ENCODE assay signal across 20 cellular contexts in genomic region chr13:105702441-105702840, GRCh38.
DNase-seq lines count a peak whose midpoint lies in the region; ATAC-seq and TF ChIP-seq lines count a peak whose summit lies in the region.
"Had no signal": no experiment of that assay in that cellular context is flagged by ENCODE, and none has a peak within 500 bp of the region (broad histone marks: within the 10 kb centered on the region; RNA-seq: fewer than 3 reads in every experiment).

No MANE protein-coding gene starts in this region.

- no peak for TF ChIP-seq CTCF in HFFc6 (IDR thresholded peaks at IDR 0.05)

- H3K27ac ChIP-seq in SJCRH30, result no peak overlapping the region
- peak overlapping the region; percentile 64 for H3K27ac ChIP-seq in mesenchymal stem cell (ENCODE audit: low read length, poor library complexity, severe bottlenecking)
- H3K27ac ChIP-seq: BLaER1 treated with 17β-estradiol and CSF1 and Interleukin-3, amounts not matched to agents 10 nM and 100 nM; GM23248; KMS-11; SK-N-MC had no signal

- ATAC-seq in GM21381 (IDR thresholded peaks at IDR 0.05; ENCODE audit: unreplicated experiment), result no peak
- ATAC-seq: HepG2, Right ventricle myocardium inferior had no signal

- no peak overlapping the region for H3K18ac ChIP-seq in mesenchymal stem cell (ENCODE audit: low read depth in 1 of 2, low read length in 2 of 2)

- H3K4ac ChIP-seq in mesenchymal stem cell (ENCODE audit: low read depth in 1 of 2, low read length in 2 of 2), result no peak overlapping the region

- H3K27me3 Mint-ChIP-seq in HFFc6 (ENCODE audit: insufficient read depth), result no peaks in the 10 kb centered on the region; the same call in 1 of the 2 replicates
- H3K27me3 Mint-ChIP-seq: CD8-positive, alpha-beta memory T cell had no signal

- DNase-seq in ACHN (peak; percentile 18), NCI-H2029 treated with DMSO at 0.1 percent for 48 hours (lab: John Stamatoyannopoulos, UW) (peak; percentile 55), SJCRH30 (peak; percentile 2 to 33), mesenchymal stem cell (no peak), HFFc6 (no peak)
- no peak for DNase-seq in activated T-cell treated with anti-CD3 and anti-CD28 coated beads, Interleukin-2, amount 50 U/mL, for 48 hours
- no peak for DNase-seq in stimulated activated CD4-positive, alpha-beta T cell treated with anti-CD3 and anti-CD28 coated beads, Interleukin-15, amount 100 ng/mL, for 24 hours
- DNase-seq: CD8-positive, alpha-beta memory T cell; DND-41; GM23248; NCI-H1436; NCI-H2081 treated with DMSO at 0.1 percent for 48 hours; NCI-H446; NCI-H748 treated with DMSO at 0.1 percent for 48 hours had no signal

- H3K36me3 Mint-ChIP-seq in HFFc6 (ENCODE audit: low read depth), result no peaks in the 10 kb centered on the region
- H3K36me3 Mint-ChIP-seq: CD8-positive, alpha-beta memory T cell had no signal

- H4K8ac ChIP-seq in mesenchymal stem cell (ENCODE audit: low read length), result no peak overlapping the region

- H3K9ac ChIP-seq in mesenchymal stem cell (ENCODE audit: low read length), result no peak overlapping the region
- H3K9ac ChIP-seq: BLaER1 treated with 17β-estradiol and CSF1 and Interleukin-3, amounts not matched to agents 10 nM and 100 nM; GM23248; KMS-11 had no signal

- H3K23ac ChIP-seq in mesenchymal stem cell (ENCODE audit: low read length in 2 of 2), result no peak overlapping the region

- no peak overlapping the region for H2BK120ac ChIP-seq in mesenchymal stem cell (ENCODE audit: low read depth, low read length)

- no peaks in the 10 kb centered on the region for H3K9me3 ChIP-seq in SJCRH30 (replicated peaks)
- H3K9me3 ChIP-seq in mesenchymal stem cell (ENCODE audit: control insufficient read depth, low read length), result peaks cover 6% of the 10 kb centered on the region
- H3K9me3 ChIP-seq: BLaER1 treated with 17β-estradiol and CSF1 and Interleukin-3, amounts not matched to agents 10 nM and 100 nM had no signal

- H3K27ac Mint-ChIP-seq in HFFc6, result no peak overlapping the region
- H3K27ac Mint-ChIP-seq: CD8-positive, alpha-beta memory T cell had no signal

- H3K4me3 ChIP-seq in SJCRH30, result no peak overlapping the region
- no peak overlapping the region for H3K4me3 ChIP-seq in mesenchymal stem cell (ENCODE audit: insufficient read depth in 1 of 2, low read depth in 1 of 2, low read length in 2 of 2)
- H3K4me3 ChIP-seq: BLaER1 treated with 17β-estradiol and CSF1 and Interleukin-3, amounts not matched to agents 10 nM and 100 nM; GM23248; SK-N-MC had no signal

- peaks cover 3% of the 10 kb centered on the region; the same call in 1 of the 2 replicates for H3K9me3 Mint-ChIP-seq in HFFc6

- in situ Hi-C loops in ACHN (cut with HindIII; ENCODE audit: low pct_ligation_motif_present, low pct_unique_long_range_greater_than_20kb, low sequenced_read_pairs), result no loop called here

- 96% methylated on average over 4 of the region's 4 CpGs for WGBS in mesenchymal stem cell

- H3K79me1 ChIP-seq in mesenchymal stem cell (replicated peaks; ENCODE audit: low read length, poor library complexity, severe bottlenecking), result no peaks in the 10 kb centered on the region

- no peak overlapping the region for H3K4me3 Mint-ChIP-seq in HFFc6
- H3K4me3 Mint-ChIP-seq: CD8-positive, alpha-beta memory T cell had no signal

- H2BK5ac ChIP-seq in mesenchymal stem cell (ENCODE audit: low read depth, low read length, poor library complexity, severe bottlenecking), result no peak overlapping the region

- H4K91ac ChIP-seq in mesenchymal stem cell (ENCODE audit: low read length), result no peak overlapping the region

- H2AFZ ChIP-seq in mesenchymal stem cell (ENCODE audit: low read depth, low read length), result no peak overlapping the region
- H2AFZ ChIP-seq: GM23248 had no signal

- H3K4me1 Mint-ChIP-seq in HFFc6 (ENCODE audit: low read depth), result no peaks in the 10 kb centered on the region; the same call in 1 of the 2 replicates
- H3K4me1 Mint-ChIP-seq: CD8-positive, alpha-beta memory T cell had no signal

- H2AK5ac ChIP-seq in mesenchymal stem cell (ENCODE audit: low read length, severe bottlenecking), result no peak overlapping the region

- H3K27me3 ChIP-seq in SJCRH30 (no peaks in the 10 kb centered on the region), mesenchymal stem cell (ENCODE audit: control insufficient read depth in 1 of 2, insufficient read depth in 1 of 2, low read length in 2 of 2) (no peaks in the 10 kb centered on the region)
- H3K27me3 ChIP-seq: BLaER1 treated with 17β-estradiol and CSF1 and Interleukin-3, amounts not matched to agents 10 nM and 100 nM had no signal

- no peak overlapping the region for H3K14ac ChIP-seq in mesenchymal stem cell (ENCODE audit: low read length in 2 of 2)

- no peak overlapping the region for H3K4me2 ChIP-seq in mesenchymal stem cell (ENCODE audit: low read length, poor library complexity, severe bottlenecking)
- H3K4me2 ChIP-seq: BLaER1 treated with 17β-estradiol and CSF1 and Interleukin-3, amounts not matched to agents 10 nM and 100 nM; KMS-11 had no signal

- H2BK15ac ChIP-seq in mesenchymal stem cell (ENCODE audit: low read depth, poor library complexity, severe bottlenecking), result no peak overlapping the region

- H3K36me3 ChIP-seq in SJCRH30 (no peaks in the 10 kb centered on the region), mesenchymal stem cell (ENCODE audit: control insufficient read depth in 1 of 2, insufficient read depth in 2 of 2, low read depth in 1 of 2, low read length in 2 of 2) (no peaks in the 10 kb centered on the region)
- H3K36me3 ChIP-seq: BLaER1 treated with 17β-estradiol and CSF1 and Interleukin-3, amounts not matched to agents 10 nM and 100 nM had no signal

- no peak overlapping the region for H2BK12ac ChIP-seq in mesenchymal stem cell (ENCODE audit: low read length in 2 of 2)

- no peaks in the 10 kb centered on the region for H3K4me1 ChIP-seq in SJCRH30
- H3K4me1 ChIP-seq in mesenchymal stem cell (ENCODE audit: control insufficient read depth, insufficient read depth, low read depth, low read length), result peaks cover 1% of the 10 kb centered on the region
- H3K4me1 ChIP-seq: BLaER1 treated with 17β-estradiol and CSF1 and Interleukin-3, amounts not matched to agents 10 nM and 100 nM had no signal

Comparison
In these comparisons a context has a peak if more than half of its experiments do, and no peak if none do; other contexts are left out.
1. DNase-seq: peak in ACHN (single experiment), NCI-H2029 treated with DMSO at 0.1 percent for 48 hours (single experiment) and SJCRH30 (2 of 2); none in mesenchymal stem cell (single experiment), activated T-cell treated with anti-CD3 and anti-CD28 coated beads, Interleukin-2, amount 50 U/mL, for 48 hours (0 of 2), stimulated activated CD4-positive, alpha-beta T cell treated with anti-CD3 and anti-CD28 coated beads, Interleukin-15, amount 100 ng/mL, for 24 hours (single experiment) and HFFc6 (single experiment).